In the genomic region with DNA sequence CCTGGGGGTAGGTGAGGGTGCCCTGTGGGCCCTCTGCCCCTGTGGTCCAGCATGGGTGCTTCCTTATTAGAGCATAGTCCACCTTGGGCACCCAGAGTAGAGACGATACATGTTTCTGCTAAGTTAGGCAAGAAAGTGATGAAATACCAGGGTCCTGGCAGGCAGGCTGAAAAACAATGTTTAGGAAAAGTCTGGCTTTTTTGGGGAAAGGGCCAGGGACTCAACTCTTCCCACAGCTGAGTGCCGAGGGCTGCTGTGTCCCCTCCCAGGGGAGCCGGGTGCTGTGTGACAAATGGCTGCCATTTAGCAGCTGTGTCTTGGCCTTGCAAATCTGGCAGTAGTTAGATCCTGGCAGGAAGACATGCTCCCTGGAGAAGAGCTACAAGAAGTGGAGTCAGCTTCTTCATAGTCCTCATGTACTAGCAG, we compare ENCODE assay signal across 12 cellular contexts.
A peak's percentile ranks its signal among the peaks of the same experiment; 100 is the strongest.
DNase-seq lines count a peak whose midpoint lies in the region; ATAC-seq, FAIRE-seq and TF ChIP-seq lines count a peak whose summit lies in the region.
"Had no signal": no experiment of that assay in that cellular context is flagged by ENCODE, and none has a peak within 500 bp of the region (broad histone marks: within the 10 kb centered on the region; RNA-seq: fewer than 3 reads in every experiment).

No MANE protein-coding gene starts in this region.

- no peaks in the 10 kb centered on the region for H3K9me2 ChIP-seq in DOHH2 (replicated peaks; ENCODE audit: control insufficient read depth, low read length)

- H3K9me3 ChIP-seq in DOHH2 (ENCODE audit: control insufficient read depth, insufficient read depth, low read length) = no peaks in the 10 kb centered on the region
- H3K9me3 ChIP-seq in body of pancreas = no peaks in the 10 kb centered on the region
- no peaks in the 10 kb centered on the region for H3K9me3 ChIP-seq in kidney (ENCODE audit: control insufficient read depth in 1 of 2, low read length in 2 of 2)

- peak; percentile 18 for ATAC-seq in body of pancreas
- no peak for ATAC-seq in GM18870 (IDR thresholded peaks at IDR 0.05; ENCODE audit: unreplicated experiment)
- no peak for ATAC-seq in GM21360 (IDR thresholded peaks at IDR 0.05; ENCODE audit: unreplicated experiment)
- ATAC-seq: activated T-cell treated with anti-CD3 and anti-CD28 coated beads, Interleukin-2, amount 50 U/mL, for 4 hours had no signal

- FAIRE-seq in kidney (lab: Jason Lieb, UNC) = no peak

- no peak for TF ChIP-seq POLR2A in body of pancreas (IDR thresholded peaks at IDR 0.05)

- no peaks in the 10 kb centered on the region for H3F3A ChIP-seq in DOHH2 (ENCODE audit: control insufficient read depth, insufficient read depth)

- H3K27me3 ChIP-seq in DOHH2 (ENCODE audit: control insufficient read depth, low read length) (no peaks in the 10 kb centered on the region), body of pancreas (no peaks in the 10 kb centered on the region)

- H3K4me2 ChIP-seq in DOHH2 (ENCODE audit: low read length) = 0 out of 2 replicates have a peak overlapping the region, but pooled peaks have one; percentile 4

- TF ChIP-seq CTCF in DOHH2 (IDR thresholded peaks at IDR 0.05; ENCODE audit: low read depth, low read length, poor library complexity, severe bottlenecking) = no peak
- TF ChIP-seq CTCF in body of pancreas (IDR thresholded peaks at IDR 0.05) = no peak
- no peak for TF ChIP-seq CTCF in kidney (IDR thresholded peaks at IDR 0.05; ENCODE audit: borderline replicate concordance, extremely low read depth, insufficient read depth)

- H3K36me3 ChIP-seq in DOHH2 (ENCODE audit: control insufficient read depth, low read length) (no peaks in the 10 kb centered on the region), body of pancreas (replicated peaks in 1 of 2; ENCODE audit: insufficient read depth in 1 of 2, low read depth in 2 of 2) (no peaks in the 10 kb centered on the region), kidney (ENCODE audit: control insufficient read depth in 1 of 2, insufficient read depth in 2 of 2, low read length in 2 of 2) (no peaks in the 10 kb centered on the region)

- peaks cover 42% of the 10 kb centered on the region for H4K20me1 ChIP-seq in DOHH2 (ENCODE audit: control insufficient read depth, insufficient read depth, low read depth, low read length)

- intact Hi-C loops in body of pancreas (cut with DNase I) = no loop called here
- intact Hi-C loops in kidney (cut with DNase I) = no loop called here

- H3K9ac ChIP-seq in kidney (ENCODE audit: low read length in 2 of 2) = peak overlapping the region in 1 of 2 donors; percentile 28

- H3K4me3 ChIP-seq in DOHH2 (ENCODE audit: low read length) (no peak overlapping the region), body of pancreas (no peak overlapping the region), kidney (ENCODE audit: low read length in 2 of 2) (no peak overlapping the region), skin epidermis (no peak overlapping the region)

- no peak overlapping the region for H3K27ac ChIP-seq in DOHH2 (ENCODE audit: low read depth, low read length)
- H3K27ac ChIP-seq in body of pancreas = peak overlapping the region; percentile 18 to 76 (median 48)
- H3K27ac ChIP-seq in kidney (ENCODE audit: low read depth in 2 of 2, low read length in 2 of 2) = peak overlapping the region; percentile 71 to 80
- peak overlapping the region in 14 of 21 experiments; percentile 19 to 70 (median 57) for H3K27ac ChIP-seq in skin epidermis

- peaks cover 80% of the 10 kb centered on the region for H3K79me2 ChIP-seq in DOHH2 (ENCODE audit: control insufficient read depth, low read length)

- DNase-seq in body of pancreas = peak in 3 of 4 donors; percentile 49 to 52 (median 49)
- DNase-seq in kidney = peak; percentile 92
- DNase-seq in germinal center (ENCODE audit: low spot score) = no peak
- DNase-seq in activated gamma-delta T cell treated with Interleukin-2 at 50 U/mL for 16 hours = no peak
- DNase-seq: activated T-cell treated with anti-CD3 and anti-CD28 coated beads, Interleukin-2, amount 50 U/mL, for 4 hours; cortex of kidney; NCI-H1048; T-helper 2 cell had no signal

- peaks cover 46% of the 10 kb centered on the region for H3K4me1 ChIP-seq in DOHH2 (ENCODE audit: control insufficient read depth, low read length)
- H3K4me1 ChIP-seq in body of pancreas = peaks cover 79% of the 10 kb centered on the region
- H3K4me1 ChIP-seq in kidney (ENCODE audit: control insufficient read depth in 1 of 2, insufficient read depth in 1 of 2, low read depth in 1 of 2, low read length in 2 of 2) = peaks cover 61 to 68% of the 10 kb centered on the region in 2 donors

- 17 to 26% methylated on average over 3 of the region's 3 CpGs for WGBS in body of pancreas, 2 donors

Comparison
In these comparisons a context has a peak if more than half of its experiments do, and no peak if none do; other contexts are left out.
1. DNase-seq: peak in body of pancreas (3 of 4) and kidney (single experiment); none in germinal center (single experiment) and activated gamma-delta T cell treated with Interleukin-2 at 50 U/mL for 16 hours (single experiment).